Comparison of ENCODE assay signal across 35 cellular contexts in the genomic region with DNA sequence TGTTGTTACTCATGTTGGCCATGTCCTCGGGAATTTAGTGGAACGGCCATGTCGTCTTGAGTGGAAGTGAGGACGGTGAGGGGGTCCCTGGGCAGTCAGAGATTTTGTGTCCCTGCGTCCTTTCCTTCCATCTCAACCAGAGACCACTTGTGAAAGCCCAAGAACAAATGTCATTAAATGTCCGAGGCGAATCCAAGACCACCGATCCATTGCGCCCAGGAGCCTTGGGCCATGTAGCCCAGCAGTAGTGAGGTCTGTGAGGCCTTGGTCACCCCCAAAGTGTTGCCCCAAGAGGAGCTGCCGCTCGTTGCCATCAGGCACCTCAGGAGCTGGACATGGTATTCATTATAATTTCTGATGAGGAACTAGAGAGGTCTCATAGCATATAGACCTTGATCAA. TPM values are rescaled to one million over a fixed set of nuclear protein-coding genes. Genes with fewer than 3 reads are reported as not detected.
"Had no signal": no experiment of that assay in that cellular context is flagged by ENCODE, and none has a peak within 500 bp of the region (broad histone marks: within the 10 kb centered on the region; RNA-seq: fewer than 3 reads in every experiment).

No MANE protein-coding gene starts in this region.

- H3K4me3 Mint-ChIP-seq: activated B cell treated with CpG ODN at 0.5 μM for 24 hours; activated CD4-positive, alpha-beta memory T cell treated with anti-CD3 and anti-CD28 coated beads for 36 hours; activated CD4-positive, alpha-beta T cell treated with anti-CD3 and anti-CD28 coated beads, Interleukin-2, amount 10 ng/mL, durations not matched to agents 24 days and 14 days; activated CD8-positive, alpha-beta memory T cell treated with anti-CD3 and anti-CD28 coated beads, Interleukin-2, amount 10 ng/mL, durations not matched to agents 7 days and 5 days; activated CD8-positive, alpha-beta T cell treated with anti-CD3 and anti-CD28 coated beads for 36 hours; activated naive CD4-positive, alpha-beta T cell treated with anti-CD3 and anti-CD28 coated beads for 36 hours; activated naive CD8-positive, alpha-beta T cell treated with anti-CD3 and anti-CD28 coated beads for 36 hours; activated T-cell treated with anti-CD3 and anti-CD28 coated beads, Interleukin-2, amount 50 U/mL, for 4 hours; activated T-cell treated with anti-CD3 and anti-CD28 coated beads, Interleukin-2, amount 50 U/mL, for 72 hours; activated T-helper 1 cell treated with anti-CD3 and anti-CD28 coated beads, Interleukin-12 subunit alpha, Interleukin-12 subunit beta, Interleukin-2, Interleukin-4 antibody, amounts not matched to agents 30 ng/mL and 10 ng/mL and 1 ng/mL, durations not matched to agents 14 hours and 24 hours and 36 hours; activated T-helper 17 cell treated with anti-CD3 and anti-CD28 coated beads, Interleukin-2, amount 50 U/mL, for 72 hours; T-helper 1 cell treated with Interleukin-12 subunit alpha and Interleukin-12 subunit beta and Interleukin-4 antibody, amounts not matched to agents 30 μg/mL and 1 μg/mL, for 36 hours; T-helper 2 cell treated with Interferon-gamma antibody and Interleukin-4, amounts not matched to agents 5 μg/mL and 100 μg/mL, for 36 hours had no signal

- H3K27ac ChIP-seq: adrenal gland, body of pancreas, cardiac muscle cell, VCaP had no signal

- H3K27ac Mint-ChIP-seq: activated B cell treated with CpG ODN at 0.5 μM for 24 hours; activated CD4-positive, alpha-beta memory T cell treated with anti-CD3 and anti-CD28 coated beads for 36 hours; activated CD4-positive, alpha-beta T cell treated with anti-CD3 and anti-CD28 coated beads, Interleukin-2, amount 10 ng/mL, durations not matched to agents 24 days and 14 days; activated CD8-positive, alpha-beta memory T cell treated with anti-CD3 and anti-CD28 coated beads, Interleukin-2, amount 10 ng/mL, durations not matched to agents 7 days and 5 days; activated CD8-positive, alpha-beta T cell treated with anti-CD3 and anti-CD28 coated beads for 36 hours; activated naive CD4-positive, alpha-beta T cell treated with anti-CD3 and anti-CD28 coated beads for 36 hours; activated naive CD4-positive, alpha-beta T cell treated with anti-CD3 and anti-CD28 coated beads, Interleukin-2, amount 50 U/mL, for 72 hours; activated naive CD8-positive, alpha-beta T cell treated with anti-CD3 and anti-CD28 coated beads for 36 hours; activated T-cell treated with anti-CD3 and anti-CD28 coated beads, Interleukin-2, amount 50 U/mL, for 72 hours; activated T-helper 1 cell treated with anti-CD3 and anti-CD28 coated beads, Interleukin-12 subunit alpha, Interleukin-12 subunit beta, Interleukin-2, Interleukin-4 antibody, amounts not matched to agents 30 ng/mL and 10 ng/mL and 1 ng/mL, durations not matched to agents 14 hours and 24 hours and 36 hours; activated T-helper 17 cell treated with anti-CD3 and anti-CD28 coated beads, Interleukin-2, amount 50 U/mL, for 72 hours; T-helper 1 cell treated with Interleukin-12 subunit alpha and Interleukin-12 subunit beta and Interleukin-4 antibody, amounts not matched to agents 30 μg/mL and 1 μg/mL, for 36 hours; T-helper 2 cell treated with Interferon-gamma antibody and Interleukin-4, amounts not matched to agents 5 μg/mL and 100 μg/mL, for 36 hours had no signal

- H3K27me3 ChIP-seq: adrenal gland, body of pancreas had no signal

- H3K9me3 Mint-ChIP-seq: activated B cell treated with CpG ODN at 0.5 μM for 24 hours; activated CD4-positive, alpha-beta memory T cell treated with anti-CD3 and anti-CD28 coated beads for 36 hours; activated CD4-positive, alpha-beta T cell treated with anti-CD3 and anti-CD28 coated beads, Interleukin-2, amount 10 ng/mL, durations not matched to agents 24 days and 14 days; activated CD8-positive, alpha-beta T cell treated with anti-CD3 and anti-CD28 coated beads for 36 hours; activated naive CD4-positive, alpha-beta T cell treated with anti-CD3 and anti-CD28 coated beads for 36 hours; activated naive CD4-positive, alpha-beta T cell treated with anti-CD3 and anti-CD28 coated beads, Interleukin-2, amount 50 U/mL, for 72 hours; activated naive CD8-positive, alpha-beta T cell treated with anti-CD3 and anti-CD28 coated beads for 36 hours; activated T-cell treated with anti-CD3 and anti-CD28 coated beads, Interleukin-2, amount 50 U/mL, for 4 hours; activated T-cell treated with anti-CD3 and anti-CD28 coated beads, Interleukin-2, amount 50 U/mL, for 72 hours; activated T-helper 1 cell treated with anti-CD3 and anti-CD28 coated beads, Interleukin-12 subunit alpha, Interleukin-12 subunit beta, Interleukin-2, Interleukin-4 antibody, amounts not matched to agents 30 ng/mL and 10 ng/mL and 1 ng/mL, durations not matched to agents 14 hours and 24 hours and 36 hours; activated T-helper 17 cell treated with anti-CD3 and anti-CD28 coated beads, Interleukin-2, amount 50 U/mL, for 72 hours; T-helper 1 cell treated with Interleukin-12 subunit alpha and Interleukin-12 subunit beta and Interleukin-4 antibody, amounts not matched to agents 30 μg/mL and 1 μg/mL, for 36 hours; T-helper 2 cell treated with Interferon-gamma antibody and Interleukin-4, amounts not matched to agents 5 μg/mL and 100 μg/mL, for 36 hours had no signal

- H3K36me3 ChIP-seq: adrenal gland, cardiac muscle cell had no signal

- H3K27me3 Mint-ChIP-seq: activated B cell treated with CpG ODN at 0.5 μM for 24 hours; activated CD4-positive, alpha-beta memory T cell treated with anti-CD3 and anti-CD28 coated beads for 36 hours; activated CD4-positive, alpha-beta T cell treated with anti-CD3 and anti-CD28 coated beads, Interleukin-2, amount 10 ng/mL, durations not matched to agents 24 days and 14 days; activated CD8-positive, alpha-beta memory T cell treated with anti-CD3 and anti-CD28 coated beads, Interleukin-2, amount 10 ng/mL, durations not matched to agents 7 days and 5 days; activated CD8-positive, alpha-beta T cell treated with anti-CD3 and anti-CD28 coated beads for 36 hours; activated naive CD8-positive, alpha-beta T cell treated with anti-CD3 and anti-CD28 coated beads for 36 hours; activated T-helper 17 cell treated with anti-CD3 and anti-CD28 coated beads, Interleukin-2, amount 50 U/mL, for 72 hours had no signal

- H3K4me1 Mint-ChIP-seq: activated CD4-positive, alpha-beta T cell treated with anti-CD3 and anti-CD28 coated beads, Interleukin-2, amount 10 ng/mL, durations not matched to agents 24 days and 14 days had no signal

- H3K4me3 ChIP-seq: adrenal gland, body of pancreas, cardiac muscle cell had no signal

- H3K36me3 Mint-ChIP-seq: activated CD4-positive, alpha-beta memory T cell treated with anti-CD3 and anti-CD28 coated beads for 36 hours; activated CD8-positive, alpha-beta memory T cell treated with anti-CD3 and anti-CD28 coated beads, Interleukin-2, amount 10 ng/mL, durations not matched to agents 7 days and 5 days; activated naive CD4-positive, alpha-beta T cell treated with anti-CD3 and anti-CD28 coated beads, Interleukin-2, amount 50 U/mL, for 72 hours; activated naive CD8-positive, alpha-beta T cell treated with anti-CD3 and anti-CD28 coated beads for 36 hours had no signal

- ATAC-seq: activated CD8-positive, alpha-beta memory T cell treated with anti-CD3 and anti-CD28 coated beads, Interleukin-2, amount 10 ng/mL, durations not matched to agents 7 days and 5 days; activated CD8-positive, alpha-beta T cell treated with anti-CD3 and anti-CD28 coated beads for 36 hours; activated naive CD4-positive, alpha-beta T cell treated with anti-CD3 and anti-CD28 coated beads, Interleukin-2, amount 50 U/mL, for 72 hours; activated T-cell treated with anti-CD3 and anti-CD28 coated beads, Interleukin-2, amount 50 U/mL, for 4 hours; activated T-cell treated with anti-CD3 and anti-CD28 coated beads, Interleukin-2, amount 50 U/mL, for 72 hours; body of pancreas had no signal

- DNase-seq: activated B cell treated with CpG ODN at 0.5 μM for 24 hours; activated CD4-positive, alpha-beta memory T cell treated with anti-CD3 and anti-CD28 coated beads for 36 hours; activated CD4-positive, alpha-beta T cell treated with anti-CD3 and anti-CD28 coated beads for 4 hours; activated CD4-positive, alpha-beta T cell treated with anti-CD3 and anti-CD28 coated beads, Interleukin-2, amount 10 ng/mL, durations not matched to agents 24 days and 14 days; activated CD4-positive, alpha-beta T cell treated with anti-CD3 and anti-CD28 coated beads, Interleukin-2, amount 50 U/mL, for 1 hour; activated CD4-positive, alpha-beta T cell treated with anti-CD3 and anti-CD28 coated beads, Interleukin-2, amount 50 U/mL, for 4 hours; activated CD4-positive, CD25-positive, alpha-beta regulatory T cell treated with anti-CD3 and anti-CD28 coated beads, Interleukin-2, amount 50 U/mL, for 72 hours; activated CD8-positive, alpha-beta memory T cell treated with anti-CD3 and anti-CD28 coated beads, Interleukin-2, amount 10 ng/mL, durations not matched to agents 7 days and 5 days; activated CD8-positive, alpha-beta T cell treated with anti-CD3 and anti-CD28 coated beads for 36 hours; activated effector memory CD4-positive, alpha-beta T cell treated with anti-CD3 and anti-CD28 coated beads, Interleukin-2, amount 50 U/mL, for 16 hours; activated gamma-delta T cell treated with Interleukin-2 at 50 U/mL for 16 hours; activated naive CD4-positive, alpha-beta T cell; activated naive CD4-positive, alpha-beta T cell treated with anti-CD3 and anti-CD28 coated beads for 36 hours; activated naive CD4-positive, alpha-beta T cell treated with anti-CD3 and anti-CD28 coated beads, Interleukin-2, amount 50 U/mL, for 16 hours; activated naive CD8-positive, alpha-beta T cell treated with anti-CD3 and anti-CD28 coated beads for 36 hours; activated T-cell treated with anti-CD3 and anti-CD28 coated beads for 4 hours; activated T-cell treated with anti-CD3 and anti-CD28 coated beads, Interleukin-2, amount 50 U/mL, for 1 hour; activated T-cell treated with anti-CD3 and anti-CD28 coated beads, Interleukin-2, amount 50 U/mL, for 4 hours; activated T-cell treated with anti-CD3 and anti-CD28 coated beads, Interleukin-2, amount 50 U/mL, for 72 hours; adrenal gland; amniotic stem cell; aorta; caudate nucleus; SW 1271; T-helper 1 cell; T-helper 2 cell; T-helper 9 cell had no signal

RNA-seq across cellular contexts. Expression of gene MCCD1, which starts 48.2 kb away (rescaled TPM):
- polyA plus RNA-seq: adrenal gland, aorta, cardiac muscle cell had no signal
